In the genomic region with DNA sequence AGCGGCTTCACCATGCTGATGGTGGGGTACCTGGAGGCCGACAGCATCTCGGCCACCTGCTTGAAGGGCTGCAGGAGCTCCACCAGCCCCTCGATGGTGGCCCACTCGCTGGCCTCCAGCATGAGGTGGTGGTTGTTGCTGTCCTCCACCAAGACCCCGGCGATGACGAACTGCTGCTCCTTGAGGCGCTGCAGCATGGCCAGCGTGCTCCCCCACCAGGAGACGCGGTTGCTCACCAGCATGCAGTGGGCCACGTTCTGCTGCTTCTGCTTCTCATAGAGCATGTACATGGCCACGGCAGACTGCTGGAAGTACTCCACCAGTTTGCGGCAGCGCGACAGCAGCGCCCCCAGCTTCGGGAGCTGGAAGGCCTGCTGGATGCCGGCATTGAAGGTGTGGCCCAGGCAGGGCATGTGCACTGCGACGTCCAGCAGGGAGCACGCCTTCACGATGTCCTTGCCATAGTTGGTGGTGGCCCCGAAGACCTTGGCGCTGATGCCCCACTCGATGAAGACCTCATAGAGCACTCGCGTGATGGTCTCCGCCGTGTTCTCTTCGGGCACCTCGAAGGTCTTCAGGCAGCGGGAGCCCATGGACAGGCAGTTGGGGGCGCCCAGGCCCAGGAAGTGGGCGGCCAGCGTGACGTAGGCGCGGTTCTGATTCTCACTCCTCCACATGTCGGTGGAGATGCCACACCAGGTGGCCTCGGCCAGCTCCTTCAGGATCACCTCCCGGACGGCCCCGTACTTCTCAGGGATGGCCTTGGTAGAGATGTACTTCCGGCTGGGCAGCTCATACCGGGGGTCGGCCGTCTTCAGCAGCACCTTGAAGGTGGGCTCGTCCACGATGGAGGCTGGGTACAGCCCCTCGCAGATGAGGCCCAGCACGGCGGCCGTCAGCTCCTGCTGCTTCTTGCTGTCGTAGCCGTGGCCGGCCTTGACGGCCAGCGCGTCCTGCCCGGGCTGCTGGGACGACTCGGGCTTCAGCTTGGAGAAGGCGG, we compare ENCODE assay signal across 2 cellular contexts.
TF ChIP-seq lines count a peak whose summit lies in the region.

No MANE protein-coding gene starts in this region.

TF ChIP-seq in GM12891, 5 proteins besides CTCF, POLR2A, EP300 and RAD21:
- TF ChIP-seq POLR2AphosphoS5 (IDR thresholded peaks at IDR 0.05; ENCODE audit: low read depth, low read length) (peak; percentile 20; the same call in 1 of the 2 replicates), SPI1 (IDR thresholded peaks at IDR 0.05; ENCODE audit: low read depth, low read length) (no peak)
TF ChIP-seq in GM12891: peak in this region for 1.

TF ChIP-seq in IMR-90, 13 proteins besides CTCF, POLR2A, EP300 and RAD21:
- TF ChIP-seq FOS (IDR thresholded peaks at IDR 0.05; ENCODE audit: low read depth, low read length) (no peak), MAFK (IDR thresholded peaks at IDR 0.05; ENCODE audit: low read depth, low read length) (no peak), CHD1 (IDR thresholded peaks at IDR 0.05; ENCODE audit: low read depth, low read length) (no peak), MXI1 (IDR thresholded peaks at IDR 0.05; ENCODE audit: borderline replicate concordance, low read depth, low read length) (no peak), RFX5 (IDR thresholded peaks at IDR 0.05; ENCODE audit: low read depth, low read length) (no peak)
- TF ChIP-seq, protein P1, sequence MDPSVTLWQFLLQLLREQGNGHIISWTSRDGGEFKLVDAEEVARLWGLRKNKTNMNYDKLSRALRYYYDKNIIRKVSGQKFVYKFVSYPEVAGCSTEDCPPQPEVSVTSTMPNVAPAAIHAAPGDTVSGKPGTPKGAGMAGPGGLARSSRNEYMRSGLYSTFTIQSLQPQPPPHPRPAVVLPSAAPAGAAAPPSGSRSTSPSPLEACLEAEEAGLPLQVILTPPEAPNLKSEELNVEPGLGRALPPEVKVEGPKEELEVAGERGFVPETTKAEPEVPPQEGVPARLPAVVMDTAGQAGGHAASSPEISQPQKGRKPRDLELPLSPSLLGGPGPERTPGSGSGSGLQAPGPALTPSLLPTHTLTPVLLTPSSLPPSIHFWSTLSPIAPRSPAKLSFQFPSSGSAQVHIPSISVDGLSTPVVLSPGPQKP (IDR thresholded peaks at IDR 0.05; ENCODE audit: borderline replicate concordance, low read depth, low read length): no peak
TF ChIP-seq in IMR-90: peak in this region for 0.
